In genomic region chr2:236536727-236537398, GRCh38 we compare ENCODE assay signal across 9 cellular contexts. TPM values are rescaled to one million over a fixed set of nuclear protein-coding genes. Genes with fewer than 3 reads are reported as not detected.
DNase-seq lines count a peak whose midpoint lies in the region; ATAC-seq and TF ChIP-seq lines count a peak whose summit lies in the region.
"Had no signal": no experiment of that assay in that cellular context is flagged by ENCODE, and none has a peak within 500 bp of the region (broad histone marks: within the 10 kb centered on the region; RNA-seq: fewer than 3 reads in every experiment).

No MANE protein-coding gene starts in this region.

- peak overlapping the region; percentile 77 for H3K4me2 ChIP-seq in DND-41 (ENCODE audit: insufficient read depth, low read length)

- peak overlapping the region; percentile 91 for H3K27ac ChIP-seq in DND-41 (ENCODE audit: low read length)

- TF ChIP-seq CTCF in DND-41 (IDR thresholded peaks at IDR 0.05; ENCODE audit: borderline replicate concordance, extremely low read depth, low read length, poor library complexity, severe bottlenecking) (peak; percentile 25), foreskin fibroblast (IDR thresholded peaks at IDR 0.05; ENCODE audit: low read depth, low read length) (no peak)

- H3K36me3 ChIP-seq in DND-41 (ENCODE audit: insufficient read depth, low read length): no peaks in the 10 kb centered on the region
- H3K36me3 ChIP-seq: MG63 had no signal

- H3K27me3 ChIP-seq in DND-41 (ENCODE audit: insufficient read depth, low read length, poor library complexity): no peaks in the 10 kb centered on the region
- H3K27me3 ChIP-seq: MG63 had no signal

- H3K9ac ChIP-seq in DND-41 (ENCODE audit: low read depth, low read length): peak overlapping the region; percentile 58

- no peaks in the 10 kb centered on the region for H4K20me1 ChIP-seq in DND-41 (ENCODE audit: insufficient read depth, low read length)

- H3K27me3 Mint-ChIP-seq in immature natural killer cell (ENCODE audit: low read depth in 3 of 3): peaks cover 0 to 4% (median 0%) of the 10 kb centered on the region in 3 donors

- H3K9me3 Mint-ChIP-seq in immature natural killer cell: peaks cover 0 to 2% (median 0%) of the 10 kb centered on the region in 6 donors

- ATAC-seq in DND-41 (ENCODE audit: insufficient read depth, low read depth): peak; percentile 91
- ATAC-seq in HG02571 (IDR thresholded peaks at IDR 0.05; ENCODE audit: unreplicated experiment): peak; percentile 49
- no peak for ATAC-seq in GM19328 (IDR thresholded peaks at IDR 0.05; ENCODE audit: unreplicated experiment)
- no peak for ATAC-seq in GM18909 (IDR thresholded peaks at IDR 0.05; ENCODE audit: poor library complexity, unreplicated experiment)
- no peak for ATAC-seq in HG02852 (IDR thresholded peaks at IDR 0.05; ENCODE audit: unreplicated experiment)

- H3K36me3 Mint-ChIP-seq in immature natural killer cell: peaks cover 13 to 21% (median 20%) of the 10 kb centered on the region in 3 donors

- H3K4me3 ChIP-seq in DND-41 (ENCODE audit: low read depth in 1 of 2, low read length in 2 of 2): peak overlapping the region; percentile 20 to 63; a peak in 3 of 4 replicates
- no peak overlapping the region for H3K4me3 ChIP-seq in foreskin fibroblast (ENCODE audit: low read depth in 1 of 2, low read length in 2 of 2)
- H3K4me3 ChIP-seq: MG63 had no signal

- H3K9me3 ChIP-seq in DND-41 (ENCODE audit: insufficient read depth, low read length, severe bottlenecking): no peaks in the 10 kb centered on the region
- H3K9me3 ChIP-seq: MG63 had no signal

- H3K4me1 ChIP-seq in DND-41 (ENCODE audit: insufficient read depth, low read length): peaks cover 59% of the 10 kb centered on the region

- H3K4me3 Mint-ChIP-seq in immature natural killer cell: peak overlapping the region; percentile 95 to 99 (median 97)

- peak; percentile 84 for DNase-seq in DND-41
- peak; percentile 21 for DNase-seq in T-helper 22 cell (ENCODE audit: low read depth)
- DNase-seq in immature natural killer cell: peak; percentile 59 to 66 (median 62)
- DNase-seq in foreskin fibroblast: no peak
- DNase-seq: MG63 had no signal

- peaks cover 65 to 71% of the 10 kb centered on the region in 2 donors for H3K4me1 Mint-ChIP-seq in immature natural killer cell

- H3K79me2 ChIP-seq in DND-41 (ENCODE audit: insufficient read depth, low read length): peaks cover 34% of the 10 kb centered on the region

- peak overlapping the region; percentile 93 to 100 (median 97) for H3K27ac Mint-ChIP-seq in immature natural killer cell

- H2AFZ ChIP-seq in DND-41 (ENCODE audit: low read depth, low read length): peak overlapping the region; percentile 85

RNA-seq across cellular contexts. Expression of gene ACKR3, which starts 32.8 kb away (rescaled TPM):
- polyA plus RNA-seq in immature natural killer cell: 1 to 10 TPM; 3.1 to 7.8 (median 5.9) TPM

Comparison
In these comparisons a context has a peak if more than half of its experiments do, and no peak if none do; other contexts are left out.
1. ATAC-seq: peak in DND-41 (single experiment) and HG02571 (single experiment); none in GM19328 (single experiment), GM18909 (single experiment) and HG02852 (single experiment).
2. DNase-seq: peak in DND-41 (single experiment), T-helper 22 cell (single experiment) and immature natural killer cell (3 of 3); none in foreskin fibroblast (0 of 2).
3. H3K4me3 ChIP-seq: peak in DND-41 (2 of 2); none in foreskin fibroblast (0 of 2).